10 cellular contexts compared by ENCODE assay signal in the genomic region with DNA sequence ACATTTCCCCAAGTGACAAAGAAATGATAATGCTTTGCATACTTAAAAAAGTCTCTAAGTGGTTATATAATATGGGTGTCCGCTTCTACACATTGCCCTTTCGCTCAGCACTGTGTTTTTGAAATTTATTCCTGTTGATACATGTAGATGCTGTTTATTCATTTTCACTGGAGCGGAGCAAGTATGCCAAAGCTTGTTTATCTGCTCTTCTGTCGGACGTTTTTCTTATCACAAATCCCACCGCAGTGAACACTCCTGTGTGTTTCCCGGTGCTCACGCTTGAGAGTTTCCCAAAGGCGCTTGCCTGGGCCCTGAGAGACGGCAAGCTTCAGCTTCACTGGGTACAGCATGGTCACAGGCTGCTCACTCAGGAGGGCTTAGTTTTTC. TPM values are rescaled to one million over a fixed set of nuclear protein-coding genes. Genes with fewer than 3 reads are reported as not detected.
DNase-seq lines count a peak whose midpoint lies in the region; ATAC-seq and TF ChIP-seq lines count a peak whose summit lies in the region.
"Had no signal": no experiment of that assay in that cellular context is flagged by ENCODE, and none has a peak within 500 bp of the region (broad histone marks: within the 10 kb centered on the region; RNA-seq: fewer than 3 reads in every experiment).

No MANE protein-coding gene starts in this region.

- peak overlapping the region in 1 of 2 donors; percentile 43 for H3K4me3 ChIP-seq in ascending aorta
- H3K4me3 ChIP-seq in left lung, result no peak overlapping the region
- H3K4me3 ChIP-seq in smooth muscle cell, result no peak overlapping the region

- H3K79me2 ChIP-seq in smooth muscle cell (ENCODE audit: low read depth), result no peaks in the 10 kb centered on the region

- peak overlapping the region; percentile 79 for H3K4me2 ChIP-seq in smooth muscle cell

- H3K27ac ChIP-seq in ascending aorta, result peak overlapping the region; percentile 76 to 78
- H3K27ac ChIP-seq in left lung, result peak overlapping the region; percentile 57 to 70
- peak overlapping the region; percentile 84 for H3K27ac ChIP-seq in smooth muscle cell (ENCODE audit: low read depth)

- H3K27me3 ChIP-seq in ascending aorta (no peaks in the 10 kb centered on the region), left lung (no peaks in the 10 kb centered on the region), smooth muscle cell (ENCODE audit: low read depth) (no peaks in the 10 kb centered on the region)

- H3K9me3 ChIP-seq in ascending aorta (no peaks in the 10 kb centered on the region), left lung (no peaks in the 10 kb centered on the region), smooth muscle cell (replicated peaks; ENCODE audit: low read depth) (no peaks in the 10 kb centered on the region)

- peaks cover 69 to 73% of the 10 kb centered on the region in 2 donors for H3K36me3 ChIP-seq in ascending aorta
- H3K36me3 ChIP-seq in left lung, result peaks cover 0 to 85% of the 10 kb centered on the region in 2 donors
- H3K36me3 ChIP-seq in smooth muscle cell (ENCODE audit: low read depth), result no peaks in the 10 kb centered on the region

- intact Hi-C loops in ascending aorta (cut with DNase I) (loop anchor here (1.0 to 10.0 kb wide), 2 partner anchors 28 to 177 kb away; no protein-coding TSS in a partner anchor), left lung (cut with DNase I) (no loop called here)

- DNase-seq in DMS79 treated with DMSO at 0.1 percent for 48 hours (lab: John Stamatoyannopoulos, UW) (peak; percentile 50), ascending aorta (ENCODE audit: low spot score in 2 of 2) (no peak), left lung (no peak), smooth muscle cell (lab: John Stamatoyannopoulos, UW; ENCODE audit: unreplicated experiment) (no peak), NCI-H748 treated with DMSO at 0.1 percent for 48 hours (lab: John Stamatoyannopoulos, UW) (no peak), HUDEP-2 (lab: John Stamatoyannopoulos, UW; ENCODE audit: unreplicated experiment in 76 of 76) (no peak)
- no peak for DNase-seq in activated CD8-positive, alpha-beta memory T cell treated with anti-CD3 and anti-CD28 coated beads, Interleukin-2, amount 50 U/mL, for 4 hours
- DNase-seq: CD4-positive, CD25-positive, alpha-beta regulatory T cell; NCI-H1105 had no signal

- peaks cover 20% of the 10 kb centered on the region for H3F3A ChIP-seq in smooth muscle cell (ENCODE audit: low read depth)

- H3K4me1 ChIP-seq in ascending aorta, result peaks cover 19 to 27% of the 10 kb centered on the region in 2 donors
- peaks cover 16 to 25% of the 10 kb centered on the region in 2 donors for H3K4me1 ChIP-seq in left lung
- H3K4me1 ChIP-seq in smooth muscle cell (ENCODE audit: low read depth), result no peaks in the 10 kb centered on the region

- H3K9ac ChIP-seq in smooth muscle cell (ENCODE audit: low read depth), result peak overlapping the region; percentile 75

- no peak overlapping the region for H2AFZ ChIP-seq in smooth muscle cell (ENCODE audit: low read depth)

- ATAC-seq in left lung (peak; percentile 16), HG02852 (IDR thresholded peaks at IDR 0.05; ENCODE audit: unreplicated experiment) (no peak)

- TF ChIP-seq CTCF in ascending aorta (IDR thresholded peaks at IDR 0.05) (no peak), left lung (IDR thresholded peaks at IDR 0.05) (no peak), smooth muscle cell (IDR thresholded peaks at IDR 0.05; ENCODE audit: borderline replicate concordance, insufficient read depth, poor library complexity, severe bottlenecking) (no peak)

- no peaks in the 10 kb centered on the region for H4K20me1 ChIP-seq in smooth muscle cell (ENCODE audit: low read depth)

- WGBS in smooth muscle cell (ENCODE audit: low lambda C conversion rate), result 53% methylated on average over 10 of the region's 10 CpGs

RNA-seq across cellular contexts. Expression of gene TPCN1, which starts 50.2 kb away (rescaled TPM):
- total RNA-seq in ascending aorta, result 56.3 TPM
- 10 to 100 TPM; 39.6 to 54.1 TPM for total RNA-seq in left lung
- total RNA-seq in smooth muscle cell, result 12.1 and 12.9 TPM in 2 replicates
- polyA plus RNA-seq in smooth muscle cell, result 29.2 and 29.6 TPM in 2 replicates
